8 cellular contexts compared by ENCODE assay signal in genomic region chr2:61017556-61018318, GRCh38. TPM values are rescaled to one million over a fixed set of nuclear protein-coding genes. Genes with fewer than 3 reads are reported as not detected.
DNase-seq lines count a peak whose midpoint lies in the region; ATAC-seq and TF ChIP-seq lines count a peak whose summit lies in the region.

Gene PEX13, plus strand, starts transcription at chr2:61017720. Its CDS starts 40 bp downstream, at chr2:61017760.
Gene PUS10, minus strand, starts transcription at chr2:61018255. Its CDS starts 6,365 bp downstream, at chr2:61011890.

- peak within 1 kb of the TSS; percentile 71 for H2AK9ac ChIP-seq in IMR-90 (replicated peaks; ENCODE audit: low read depth, low read length, poor library complexity)

- DNase-seq in EH (ENCODE audit: low read depth): peak; percentile 77
- DNase-seq in IMR-90: peak; percentile 69
- peak; percentile 83 for DNase-seq in RWPE2 (ENCODE audit: low spot score)
- peak; percentile 76 for DNase-seq in activated naive CD4-positive, alpha-beta T cell treated with anti-CD3 and anti-CD28 coated beads for 36 hours
- peak; percentile 78 for DNase-seq in globus pallidus (ENCODE audit: low spot score)
- peak; percentile 42 for DNase-seq in omental fat pad (ENCODE audit: low spot score)
- DNase-seq in thoracic aorta (ENCODE audit: low spot score): peak; percentile 10

- H3K18ac ChIP-seq in IMR-90 (ENCODE audit: low read depth, low read length): peak within 1 kb of the TSS; percentile 83

- H3K27me3 Mint-ChIP-seq in activated naive CD4-positive, alpha-beta T cell treated with anti-CD3 and anti-CD28 coated beads for 36 hours (ENCODE audit: low read depth): no peaks in the 10 kb centered on the region

- H3K14ac ChIP-seq in IMR-90 (replicated peaks; ENCODE audit: low read depth, low read length): peak within 1 kb of the TSS; percentile 87

- peak within 1 kb of the TSS; percentile 37 for H2AK5ac ChIP-seq in IMR-90 (ENCODE audit: low read depth, low read length)

- peak within 1 kb of the TSS; percentile 81 for H3K4ac ChIP-seq in IMR-90 (ENCODE audit: low read depth, low read length)

- H3K27ac ChIP-seq in IMR-90 (ENCODE audit: insufficient read depth, low read length): peak within 1 kb of the TSS; percentile 83
- H3K27ac ChIP-seq in RWPE2 (ENCODE audit: poor library complexity, severe bottlenecking): peak within 1 kb of the TSS; percentile 91
- H3K27ac ChIP-seq in thoracic aorta: peak within 1 kb of the TSS; percentile 79 to 84

- H3K27ac Mint-ChIP-seq in activated naive CD4-positive, alpha-beta T cell treated with anti-CD3 and anti-CD28 coated beads for 36 hours: peak within 1 kb of the TSS; percentile 95

- H3K4me2 ChIP-seq in IMR-90 (ENCODE audit: low read depth, low read length): peak within 1 kb of the TSS; percentile 83

- 5% methylated on average over 4 of the region's 39 CpGs; no CpG with 5 or more reads in 1 of the 2 experiments for WGBS in IMR-90 (ENCODE audit: extremely low coverage in 2 of 2, insufficient read length in 1 of 2), 2 experiments

- TF ChIP-seq POLR2A in IMR-90 (IDR thresholded peaks at IDR 0.05; ENCODE audit: low read depth, low read length): peak; percentile 59; the same call in 1 of the 2 replicates

- no peaks in the 10 kb centered on the region for H3K9me3 Mint-ChIP-seq in activated naive CD4-positive, alpha-beta T cell treated with anti-CD3 and anti-CD28 coated beads for 36 hours

- H2BK5ac ChIP-seq in IMR-90 (ENCODE audit: low read depth, low read length, poor library complexity, severe bottlenecking): peak within 1 kb of the TSS; percentile 92

- H3K27me3 ChIP-seq in IMR-90 (ENCODE audit: control insufficient read depth, insufficient read depth, low read length) (no peaks in the 10 kb centered on the region), RWPE2 (ENCODE audit: insufficient read depth, poor library complexity, severe bottlenecking) (no peaks in the 10 kb centered on the region), thoracic aorta (replicated peaks; ENCODE audit: insufficient read depth) (no peaks in the 10 kb centered on the region)

- H4K91ac ChIP-seq in IMR-90 (ENCODE audit: insufficient read depth, low read depth, low read length): peak within 1 kb of the TSS; percentile 97

- peak within 1 kb of the TSS; percentile 45; the same call in 1 of the 2 replicates for H2BK20ac ChIP-seq in IMR-90 (ENCODE audit: low read depth, low read length)

- peak within 1 kb of the TSS; percentile 92 for H3K56ac ChIP-seq in IMR-90 (ENCODE audit: extremely low read depth, insufficient read depth, low read length)

- H2AFZ ChIP-seq in IMR-90 (replicated peaks; ENCODE audit: low read length, poor library complexity): peak within 1 kb of the TSS; percentile 95

- peak; percentile 77 for ATAC-seq in GM21528 (IDR thresholded peaks at IDR 0.05; ENCODE audit: low FRiP score, unreplicated experiment)
- peak; percentile 97 for ATAC-seq in IMR-90 (ENCODE audit: low read depth)
- ATAC-seq in RWPE2 (ENCODE audit: low read depth): peak; percentile 89
- peak; percentile 94 for ATAC-seq in omental fat pad (ENCODE audit: low FRiP score)
- ATAC-seq in thoracic aorta (ENCODE audit: insufficient number of reproducible peaks, low FRiP score, low read depth): peak; percentile 80

- peak within 1 kb of the TSS; percentile 89 for H3K23ac ChIP-seq in IMR-90 (ENCODE audit: low read depth, low read length)

- H4K20me1 ChIP-seq in IMR-90 (ENCODE audit: insufficient read depth, low read length): peaks cover 9% of the 10 kb centered on the region

- dilution Hi-C loops in IMR-90 (cut with HindIII; ENCODE audit: low sequenced_read_pairs, unreplicated experiment): no loop called here

- in situ Hi-C loops in IMR-90 (cut with MboI; ENCODE audit: low sequenced_read_pairs): no loop called here

- H3K9me3 ChIP-seq in IMR-90 (ENCODE audit: control insufficient read depth, insufficient read depth, low read length) (no peaks in the 10 kb centered on the region), RWPE2 (ENCODE audit: severe bottlenecking) (no peaks in the 10 kb centered on the region), thoracic aorta (no peaks in the 10 kb centered on the region)

- peak within 1 kb of the TSS; percentile 76 for H3K9ac ChIP-seq in IMR-90 (ENCODE audit: low read depth, low read length)

- H3K79me1 ChIP-seq in IMR-90 (ENCODE audit: low read depth in 1 of 2, low read length in 2 of 2): peaks cover 14 to 31% of the 10 kb centered on the region in 2 experiments

- H3K4me1 ChIP-seq in IMR-90 (ENCODE audit: control insufficient read depth, insufficient read depth, low read length) (no peaks in the 10 kb centered on the region; the same call in 1 of the 2 replicates), RWPE2 (ENCODE audit: insufficient read depth, poor library complexity, severe bottlenecking) (peaks cover 23% of the 10 kb centered on the region), thoracic aorta (ENCODE audit: control insufficient read depth in 1 of 2, low read depth in 2 of 2) (peaks cover 23 to 29% of the 10 kb centered on the region in 2 donors)

- TF ChIP-seq RAD21 in IMR-90 (IDR thresholded peaks at IDR 0.05; ENCODE audit: low read length): no peak

- POLR2A ChIA-PET in IMR-90 (lab: Charles Lee; ENCODE audit: unreplicated experiment): interaction anchor here (0.5 kb wide), 1 partner anchor 865 kb away, joined by 4 read pairs; no protein-coding TSS in a partner anchor

- H4K8ac ChIP-seq in IMR-90 (ENCODE audit: low read depth in 2 of 2, low read length in 2 of 2): peak within 1 kb of the TSS; percentile 88 to 97

- H3K4me1 Mint-ChIP-seq in activated naive CD4-positive, alpha-beta T cell treated with anti-CD3 and anti-CD28 coated beads for 36 hours (ENCODE audit: low read depth): peaks cover 43% of the 10 kb centered on the region

- H2BK15ac ChIP-seq in IMR-90 (ENCODE audit: low read depth, low read length): peak within 1 kb of the TSS; percentile 90; the same call in 2 of the 3 replicates

- CTCF ChIA-PET in IMR-90 (lab: Yijun Ruan, JAX): interaction anchor here (0.6 kb wide), 1 partner anchor 309 kb away, joined by 4 read pairs; no protein-coding TSS in a partner anchor
- CTCF ChIA-PET in activated naive CD4-positive, alpha-beta T cell treated with anti-CD3 and anti-CD28 coated beads for 36 hours (lab: Charles Lee): interaction anchor here (0.6 to 2.2 kb wide), 6 partner anchors 18 to 262 kb away, joined by 3 to 7 read pairs (median 3); no protein-coding TSS in a partner anchor

- no peak for TF ChIP-seq CTCF in IMR-90 (conservative IDR thresholded peaks at IDR 0.05; ENCODE audit: low read depth, low read length)
- no peak for TF ChIP-seq CTCF in RWPE2 (IDR thresholded peaks at IDR 0.05; ENCODE audit: poor library complexity, severe bottlenecking)
- no peak for TF ChIP-seq CTCF in omental fat pad (IDR thresholded peaks at IDR 0.05)
- no peak for TF ChIP-seq CTCF in thoracic aorta (IDR thresholded peaks at IDR 0.05)

- intact Hi-C loops in IMR-90 (cut with micrococcal nuclease): loop anchor here (2.0 kb wide), 1 partner anchor 135 kb away; no protein-coding TSS in a partner anchor
- intact Hi-C loops in activated naive CD4-positive, alpha-beta T cell treated with anti-CD3 and anti-CD28 coated beads for 36 hours (cut with micrococcal nuclease): loop anchor here (1.0 to 10.0 kb wide), 15 partner anchors 41 to 835 kb away; partner anchors contain the start of genes BCL11A, FAM161A, PAPOLG and REL

- peaks cover 15% of the 10 kb centered on the region for H3K36me3 Mint-ChIP-seq in activated naive CD4-positive, alpha-beta T cell treated with anti-CD3 and anti-CD28 coated beads for 36 hours (ENCODE audit: low read depth)

- H4K5ac ChIP-seq in IMR-90 (ENCODE audit: low read depth, low read length): peak within 1 kb of the TSS; percentile 72

- H3K4me3 ChIP-seq in IMR-90 (ENCODE audit: insufficient read depth, low read depth, low read length) (peak within 1 kb of the TSS; percentile 66), RWPE2 (ENCODE audit: severe bottlenecking) (peak within 1 kb of the TSS; percentile 51), thoracic aorta (peak within 1 kb of the TSS; percentile 86)

- peak within 1 kb of the TSS; percentile 79 for H2BK120ac ChIP-seq in IMR-90 (ENCODE audit: low read depth, low read length)

- peak within 1 kb of the TSS; percentile 98 for H3K4me3 Mint-ChIP-seq in activated naive CD4-positive, alpha-beta T cell treated with anti-CD3 and anti-CD28 coated beads for 36 hours

- no TSS peak for BruUV-seq in IMR-90 (replicated peaks; lab: Mats Ljungman, UMichigan)

- H3K9me1 ChIP-seq in IMR-90 (ENCODE audit: insufficient read depth, low read length): no peaks in the 10 kb centered on the region; the same call in 1 of the 2 replicates

- H3K36me3 ChIP-seq in IMR-90 (ENCODE audit: control insufficient read depth, insufficient read depth, low read length) (peaks cover 4% of the 10 kb centered on the region; the same call in 1 of the 2 replicates), RWPE2 (ENCODE audit: low read depth) (peaks cover 25% of the 10 kb centered on the region), thoracic aorta (peaks cover 9% of the 10 kb centered on the region)

TF ChIP-seq in IMR-90, 13 proteins besides CTCF, POLR2A, EP300 and RAD21 (continues in another document):
- TF ChIP-seq MXI1 (IDR thresholded peaks at IDR 0.05; ENCODE audit: borderline replicate concordance, low read depth, low read length) (no peak), RFX5 (IDR thresholded peaks at IDR 0.05; ENCODE audit: low read depth, low read length) (no peak), USF2 (IDR thresholded peaks at IDR 0.05; ENCODE audit: low read depth, low read length) (no peak), SMC3 (IDR thresholded peaks at IDR 0.05; ENCODE audit: low read depth, low read length) (no peak)

RNA-seq across cellular contexts. Expression of gene PEX13, which starts in this region (rescaled TPM):
- 33.3 and 34.8 TPM in 2 replicates for total RNA-seq in IMR-90 (2012; rRNA removed)
- polyA plus RNA-seq in IMR-90 (2012; rRNA removed): 11.4 and 12.1 TPM in 2 replicates
- 6.3 and 15.1 TPM in 2 replicates for polyA plus RNA-seq in IMR-90 (2012; cell fraction: cytosol; rRNA removed)
- 4.4 and 6.6 TPM in 2 replicates for polyA plus RNA-seq in IMR-90 (2012; cell fraction: nucleus; rRNA removed; ENCODE audit: low replicate concordance)
- 10 to 100 TPM; 16.0 to 17.1 TPM for total RNA-seq in activated naive CD4-positive, alpha-beta T cell treated with anti-CD3 and anti-CD28 coated beads for 36 hours
- total RNA-seq in omental fat pad: 10 to 100 TPM; 13.6 to 30.1 (median 23.2) TPM
- 10 to 100 TPM; 47.8 to 60.1 TPM for total RNA-seq in thoracic aorta

RNA-seq across cellular contexts. Expression of gene PUS10, which starts in this region (rescaled TPM):
- total RNA-seq in IMR-90 (2012; rRNA removed) (5.7 and 7.5 TPM in 2 replicates), omental fat pad (1 to 10 TPM; 2.9 to 6.1 (median 4.7) TPM), thoracic aorta (1 to 10 TPM; 2.6 to 3.0 TPM)
- 3.4 and 4.4 TPM in 2 replicates for polyA plus RNA-seq in IMR-90 (2012; rRNA removed)
- polyA plus RNA-seq in IMR-90 (2012; cell fraction: cytosol; rRNA removed): 0.89 and 2.1 TPM in 2 replicates
- polyA plus RNA-seq in IMR-90 (2012; cell fraction: nucleus; rRNA removed; ENCODE audit: low replicate concordance): 0.92 and 5.5 TPM in 2 replicates
- 1 to 10 TPM; 6.0 to 6.5 TPM for total RNA-seq in activated naive CD4-positive, alpha-beta T cell treated with anti-CD3 and anti-CD28 coated beads for 36 hours

Comparison
In these comparisons a context has a peak if more than half of its experiments do, and no peak if none do; other contexts are left out.
1. Peak in every context shown above with its lines: DNase-seq, ATAC-seq, H3K4me3 ChIP-seq and H3K27ac ChIP-seq.
2. DNase-seq: peak in every context shown above with its lines; median percentile 83 in RWPE2; 78 in globus pallidus; 77 in EH; 76 in activated naive CD4-positive, alpha-beta T cell treated with anti-CD3 and anti-CD28 coated beads for 36 hours; 69 in IMR-90; 42 in omental fat pad; 10 in thoracic aorta.